18 cellular contexts compared by ENCODE assay signal in genomic region chr6:97292671-97293070, GRCh38. TPM values are rescaled to one million over a fixed set of nuclear protein-coding genes. Genes with fewer than 3 reads are reported as not detected.
DNase-seq lines count a peak whose midpoint lies in the region; ATAC-seq, FAIRE-seq and TF ChIP-seq lines count a peak whose summit lies in the region.
"Had no signal": no experiment of that assay in that cellular context is flagged by ENCODE, and none has a peak within 500 bp of the region (broad histone marks: within the 10 kb centered on the region; RNA-seq: fewer than 3 reads in every experiment).

No MANE protein-coding gene starts in this region.

- FAIRE-seq in endothelial cell of umbilical vein (lab: Jason Lieb, UNC): no peak
- FAIRE-seq: D721Med had no signal

- no peaks in the 10 kb centered on the region for H3K9me1 ChIP-seq in endothelial cell of umbilical vein (replicated peaks; ENCODE audit: control insufficient read depth, extremely low read depth, insufficient read depth, low read length)

- no peaks in the 10 kb centered on the region for H4K20me1 ChIP-seq in GM23338 (replicated peaks; ENCODE audit: insufficient read depth)
- no peaks in the 10 kb centered on the region for H4K20me1 ChIP-seq in endothelial cell of umbilical vein (replicated peaks; ENCODE audit: control insufficient read depth, extremely low read depth, insufficient read depth, low read length)
- H4K20me1 ChIP-seq in neural progenitor cell (ENCODE audit: low read depth): no peaks in the 10 kb centered on the region

- H3K27ac ChIP-seq in GM23338 (ENCODE audit: low read depth) (no peak overlapping the region), endothelial cell of umbilical vein (ENCODE audit: insufficient read depth, low read depth, low read length) (no peak overlapping the region), neural progenitor cell (no peak overlapping the region)

- H3K9me3 ChIP-seq in MG63 (no peaks in the 10 kb centered on the region), endothelial cell of umbilical vein (replicated peaks; ENCODE audit: control insufficient read depth, insufficient read depth, low read length) (no peaks in the 10 kb centered on the region), neural progenitor cell (ENCODE audit: low read depth) (no peaks in the 10 kb centered on the region)

- H3K4me3 ChIP-seq in GM23338 (no peak overlapping the region), MG63 (no peak overlapping the region), endothelial cell of umbilical vein (replicated peaks in 1 of 3; ENCODE audit: insufficient read depth in 1 of 3, low read depth in 1 of 3, low read length in 3 of 3) (no peak overlapping the region), neural progenitor cell (no peak overlapping the region)

- TF ChIP-seq CTCF in GM23338 (conservative IDR thresholded peaks at IDR 0.05; ENCODE audit: low read depth in 2 of 2): no peak
- TF ChIP-seq CTCF in endothelial cell of umbilical vein (IDR thresholded peaks at IDR 0.05; ENCODE audit: extremely low read depth in 1 of 2, insufficient read depth in 1 of 2, low read depth in 1 of 2, low read length in 2 of 2): no peak
- TF ChIP-seq CTCF in neural progenitor cell (IDR thresholded peaks at IDR 0.05): no peak

- H3K4me2 ChIP-seq in GM23338 (no peak overlapping the region), endothelial cell of umbilical vein (ENCODE audit: insufficient read depth, low read length) (no peak overlapping the region), neural progenitor cell (no peak overlapping the region)

- H3K9ac ChIP-seq in endothelial cell of umbilical vein (replicated peaks; ENCODE audit: extremely low read depth, insufficient read depth, low read length) (no peak overlapping the region), neural progenitor cell (no peak overlapping the region)

- H3K36me3 Mint-ChIP-seq in GM23338 (ENCODE audit: low read depth) (no peaks in the 10 kb centered on the region; the same call in 1 of the 3 replicates), neural progenitor cell (no peaks in the 10 kb centered on the region)
- H3K36me3 Mint-ChIP-seq: CD8-positive, alpha-beta T cell had no signal

- no peaks in the 10 kb centered on the region for H3K27me3 ChIP-seq in GM23338 (ENCODE audit: insufficient read depth)
- no peaks in the 10 kb centered on the region for H3K27me3 ChIP-seq in MG63
- H3K27me3 ChIP-seq in endothelial cell of umbilical vein (ENCODE audit: control insufficient read depth in 2 of 2, insufficient read depth in 2 of 2, low read length in 2 of 2): peaks cover 3 to 8% of the 10 kb centered on the region in 2 experiments
- H3K27me3 ChIP-seq in neural progenitor cell: no peaks in the 10 kb centered on the region

- POLR2A ChIA-PET in endothelial cell of umbilical vein (lab: Charles Lee): no interaction called here

- no peak for TF ChIP-seq POLR2A in endothelial cell of umbilical vein (IDR thresholded peaks at IDR 0.05; ENCODE audit: low read depth, low read length)

- BruUV-seq in endothelial cell of umbilical vein (replicated peaks; lab: Mats Ljungman, UMichigan): no TSS peak

- 0 out of 2 replicates have a peak, but pooled peaks cover 7% of the 10 kb centered on the region for H3K9me2 ChIP-seq in GM23338 (ENCODE audit: insufficient read depth)

- H3K79me2 ChIP-seq in GM23338 (replicated peaks; ENCODE audit: insufficient read depth) (no peaks in the 10 kb centered on the region), endothelial cell of umbilical vein (ENCODE audit: control insufficient read depth, insufficient read depth, low read length) (no peaks in the 10 kb centered on the region), neural progenitor cell (ENCODE audit: low read depth) (no peaks in the 10 kb centered on the region)

- DNase-seq in GM23338 (ENCODE audit: low spot score): no peak
- DNase-seq in MG63: peak; percentile 10
- DNase-seq in endothelial cell of umbilical vein (ENCODE audit: low read depth, low spot score): peak; percentile 7
- no peak for DNase-seq in neural progenitor cell (ENCODE audit: low spot score)
- no peak for DNase-seq in amniotic stem cell (lab: John Stamatoyannopoulos, UW)
- DNase-seq in stimulated activated naive CD8-positive, alpha-beta T cell treated with anti-CD3 and anti-CD28 coated beads, Interleukin-15, amount 100 ng/mL, for 72 hours: no peak
- DNase-seq: ACHN; CD8-positive, alpha-beta T cell; DMS79 treated with DMSO at 0.1 percent for 48 hours; GOT3; KG1; MM.1S; NCI-H1417 treated with DMSO at 0.1 percent for 48 hours; NCI-H2029 treated with DMSO at 0.1 percent for 48 hours; NCI-H524 had no signal

- intact Hi-C loops in endothelial cell of umbilical vein (cut with micrococcal nuclease): no loop called here

- ATAC-seq in GM23338: no peak
- ATAC-seq in HG02973 (IDR thresholded peaks at IDR 0.05; ENCODE audit: unreplicated experiment): no peak
- no peak for ATAC-seq in GM21423 (IDR thresholded peaks at IDR 0.05; ENCODE audit: unreplicated experiment)
- ATAC-seq in stimulated activated naive CD8-positive, alpha-beta T cell treated with anti-CD3 and anti-CD28 coated beads, Interleukin-15, amount 100 ng/mL, for 72 hours: no peak
- ATAC-seq: CD8-positive, alpha-beta T cell had no signal

- H3K9me3 Mint-ChIP-seq in GM23338 (peaks cover 20% of the 10 kb centered on the region; the same call in 2 of the 3 replicates), neural progenitor cell (peaks cover 3% of the 10 kb centered on the region)
- peaks cover 3 to 8% of the 10 kb centered on the region in 2 donors for H3K9me3 Mint-ChIP-seq in stimulated activated naive CD8-positive, alpha-beta T cell treated with anti-CD3 and anti-CD28 coated beads, Interleukin-15, amount 100 ng/mL, for 72 hours

- H3K4me3 Mint-ChIP-seq in GM23338 (no peak overlapping the region), neural progenitor cell (no peak overlapping the region)
- H3K4me3 Mint-ChIP-seq in stimulated activated naive CD8-positive, alpha-beta T cell treated with anti-CD3 and anti-CD28 coated beads, Interleukin-15, amount 100 ng/mL, for 72 hours: no peak overlapping the region
- H3K4me3 Mint-ChIP-seq: CD8-positive, alpha-beta T cell had no signal

- H3K27ac Mint-ChIP-seq in GM23338: no peak overlapping the region
- H3K27ac Mint-ChIP-seq in neural progenitor cell: no peak overlapping the region
- H3K27ac Mint-ChIP-seq in stimulated activated naive CD8-positive, alpha-beta T cell treated with anti-CD3 and anti-CD28 coated beads, Interleukin-15, amount 100 ng/mL, for 72 hours: no peak overlapping the region
- H3K27ac Mint-ChIP-seq: CD8-positive, alpha-beta T cell had no signal

- H3K36me3 ChIP-seq in GM23338 (ENCODE audit: insufficient read depth) (no peaks in the 10 kb centered on the region; the same call in 1 of the 2 replicates), MG63 (no peaks in the 10 kb centered on the region), endothelial cell of umbilical vein (ENCODE audit: control insufficient read depth in 2 of 2, extremely low read depth in 1 of 2, insufficient read depth in 2 of 2, low read length in 2 of 2) (no peaks in the 10 kb centered on the region), neural progenitor cell (no peaks in the 10 kb centered on the region)

- H3F3A ChIP-seq in GM23338 (replicated peaks; ENCODE audit: low read depth) (no peaks in the 10 kb centered on the region), neural progenitor cell (ENCODE audit: low read depth) (no peaks in the 10 kb centered on the region)

- peaks cover 7% of the 10 kb centered on the region; the same call in 1 of the 2 replicates for H3K4me1 ChIP-seq in GM23338 (ENCODE audit: insufficient read depth)
- no peaks in the 10 kb centered on the region for H3K4me1 ChIP-seq in endothelial cell of umbilical vein (ENCODE audit: control insufficient read depth, extremely low read depth, insufficient read depth, low read length)
- H3K4me1 ChIP-seq in neural progenitor cell: no peaks in the 10 kb centered on the region

- CTCF ChIA-PET in endothelial cell of umbilical vein (lab: Charles Lee): no interaction called here

- H3K4me1 Mint-ChIP-seq in GM23338 (peaks cover 9% of the 10 kb centered on the region), neural progenitor cell (no peaks in the 10 kb centered on the region)
- H3K4me1 Mint-ChIP-seq in stimulated activated naive CD8-positive, alpha-beta T cell treated with anti-CD3 and anti-CD28 coated beads, Interleukin-15, amount 100 ng/mL, for 72 hours: peaks cover 6% of the 10 kb centered on the region

- H2AFZ ChIP-seq in GM23338 (0 out of 2 replicates have a peak overlapping the region, but pooled peaks have one; percentile 43), endothelial cell of umbilical vein (ENCODE audit: low read depth, low read length) (no peak overlapping the region), neural progenitor cell (replicated peaks) (peak overlapping the region; percentile 41)

- H3K27me3 Mint-ChIP-seq in GM23338 (ENCODE audit: insufficient read depth, low read depth, poor library complexity) (peaks cover 3% of the 10 kb centered on the region), neural progenitor cell (ENCODE audit: insufficient read depth, low read depth) (peaks cover 2% of the 10 kb centered on the region)
- H3K27me3 Mint-ChIP-seq in stimulated activated naive CD8-positive, alpha-beta T cell treated with anti-CD3 and anti-CD28 coated beads, Interleukin-15, amount 100 ng/mL, for 72 hours: peaks cover 28% of the 10 kb centered on the region

- dilution Hi-C loops in endothelial cell of umbilical vein (cut with MboI; ENCODE audit: extremely low pct_ligation_motif_present, low sequenced_read_pairs): no loop called here

TF ChIP-seq in GM23338, 12 proteins besides CTCF, POLR2A, EP300 and RAD21 (continues in another document):
- TF ChIP-seq NANOG (IDR thresholded peaks at IDR 0.05; ENCODE audit: borderline replicate concordance) (no peak), EZH2phosphoT487 (IDR thresholded peaks at IDR 0.05; ENCODE audit: unreplicated experiment) (no peak)

TF ChIP-seq in endothelial cell of umbilical vein, 7 proteins besides CTCF, POLR2A, EP300 and RAD21 (continues in another document):
- TF ChIP-seq FOS (IDR thresholded peaks at IDR 0.05; ENCODE audit: borderline replicate concordance, insufficient read depth, low read length): peak; percentile 18
- peak; percentile 8 for TF ChIP-seq GATA2 (IDR thresholded peaks at IDR 0.05; ENCODE audit: insufficient read depth, insufficient read length, low read depth, low read length)

RNA-seq across cellular contexts. Expression of gene MMS22L, which starts 9.7 kb away (rescaled TPM):
- 49.5 and 64.2 TPM in 2 replicates for total RNA-seq in GM23338 (2014; rRNA removed; shearing (Covaris generic))
- polyA plus RNA-seq in GM23338 (2016; fragmentation: Nextera tagmentation; extraction: Ambion mirVana) (9.5 and 11.7 TPM in 2 replicates), endothelial cell of umbilical vein (3.8 and 5.5 TPM in 2 replicates)
- total RNA-seq in MG63 (2014; rRNA removed; shearing (Covaris generic); ENCODE audit: low replicate concordance): 8.2 and 12.9 TPM in 2 replicates
- total RNA-seq in endothelial cell of umbilical vein (19.3 and 22.7 TPM in 2 replicates), neural progenitor cell (ENCODE audit: low replicate concordance) (50.1 and 76.5 TPM in 2 replicates)
- 6.4 and 7.5 TPM in 2 replicates for polyA plus RNA-seq in endothelial cell of umbilical vein (2011; cell fraction: cytosol; rRNA removed)
- polyA plus RNA-seq in endothelial cell of umbilical vein (2011; cell fraction: nucleus; rRNA removed): 14.5 and 20.0 TPM in 2 replicates
- polyA plus RNA-seq in endothelial cell of umbilical vein (2012): 6.9 and 11.8 TPM in 2 replicates
- polyA minus RNA-seq in endothelial cell of umbilical vein: 34.5 and 34.8 TPM in 2 replicates
- 27.0 TPM for polyA minus RNA-seq in endothelial cell of umbilical vein (2011; cell fraction: cytosol; rRNA and poly(A)+ RNA removed)
- 65.5 and 73.2 TPM in 2 replicates for polyA minus RNA-seq in endothelial cell of umbilical vein (2011; cell fraction: nucleus; rRNA and poly(A)+ RNA removed)

Comparison
In these comparisons a context has a peak if more than half of its experiments do, and no peak if none do; other contexts are left out.
1. DNase-seq: peak in MG63 (single experiment) and endothelial cell of umbilical vein (single experiment); none in GM23338 (single experiment), neural progenitor cell (single experiment), amniotic stem cell (single experiment) and stimulated activated naive CD8-positive, alpha-beta T cell treated with anti-CD3 and anti-CD28 coated beads, Interleukin-15, amount 100 ng/mL, for 72 hours (0 of 2).